In genomic region chr17:42562845-42563509, GRCh38 we compare ENCODE assay signal across 1 cellular context.
TF ChIP-seq lines count a peak whose summit lies in the region.

No MANE protein-coding gene starts in this region.

TF ChIP-seq in IMR-90, 13 proteins besides CTCF, POLR2A, EP300 and RAD21:
- TF ChIP-seq RCOR1 (IDR thresholded peaks at IDR 0.05; ENCODE audit: insufficient replicate concordance, low read length) (no peak), NFE2L2 (IDR thresholded peaks at IDR 0.05; ENCODE audit: low read depth, low read length) (no peak), RFX5 (IDR thresholded peaks at IDR 0.05; ENCODE audit: low read depth, low read length) (no peak), USF2 (IDR thresholded peaks at IDR 0.05; ENCODE audit: low read depth, low read length) (no peak), BHLHE40 (IDR thresholded peaks at IDR 0.05; ENCODE audit: low read depth, low read length) (no peak), CHD1 (IDR thresholded peaks at IDR 0.05; ENCODE audit: low read depth, low read length) (no peak), FOS (IDR thresholded peaks at IDR 0.05; ENCODE audit: low read depth, low read length) (no peak)
TF ChIP-seq in IMR-90: peak in this region for 0.
